11 cellular contexts compared by ENCODE assay signal in genomic region chr2:84846732-84847131, GRCh38. TPM values are rescaled to one million over a fixed set of nuclear protein-coding genes. Genes with fewer than 3 reads are reported as not detected.
DNase-seq lines count a peak whose midpoint lies in the region; TF ChIP-seq lines count a peak whose summit lies in the region.
"Had no signal": no experiment of that assay in that cellular context is flagged by ENCODE, and none has a peak within 500 bp of the region (broad histone marks: within the 10 kb centered on the region; RNA-seq: fewer than 3 reads in every experiment).

No MANE protein-coding gene starts in this region.

- no peaks in the 10 kb centered on the region for H3K9me3 ChIP-seq in CD4-positive, alpha-beta memory T cell (ENCODE audit: control insufficient read depth in 1 of 2, low read length in 2 of 2)
- H3K9me3 ChIP-seq in SJSA1 (replicated peaks) = no peaks in the 10 kb centered on the region
- H3K9me3 ChIP-seq in parathyroid adenoma (ENCODE audit: control insufficient read depth, low read length) = no peaks in the 10 kb centered on the region
- no peaks in the 10 kb centered on the region for H3K9me3 ChIP-seq in BE2C

- H3K36me3 ChIP-seq in CD4-positive, alpha-beta memory T cell (ENCODE audit: insufficient read depth, low read length) = peaks cover 3% of the 10 kb centered on the region
- H3K36me3 ChIP-seq in SJSA1 (no peaks in the 10 kb centered on the region), parathyroid adenoma (ENCODE audit: control insufficient read depth, insufficient read depth, low read length) (no peaks in the 10 kb centered on the region), BE2C (no peaks in the 10 kb centered on the region)

- CTCF ChIA-PET in CD4-positive, alpha-beta memory T cell (lab: Charles Lee; ENCODE audit: partially characterized antibody) = interaction anchor here (0.6 to 2.5 kb wide), 9 partner anchors 9 to 105 kb away, joined by 3 to 18 read pairs (median 7); no protein-coding TSS in a partner anchor

- peak overlapping the region; percentile 61 for H3K27ac ChIP-seq in CD4-positive, alpha-beta memory T cell (ENCODE audit: low read depth, low read length)
- H3K27ac ChIP-seq in SJSA1 = peak overlapping the region; percentile 90
- H3K27ac ChIP-seq in parathyroid adenoma = peak overlapping the region; percentile 29

- H2AFZ ChIP-seq in parathyroid adenoma = no peak overlapping the region

- H3K9ac ChIP-seq in parathyroid adenoma = no peak overlapping the region

- H3K79me2 ChIP-seq in parathyroid adenoma = no peaks in the 10 kb centered on the region

- H3K4me1 Mint-ChIP-seq in CD4-positive, alpha-beta memory T cell = peaks cover 81 to 98% (median 90%) of the 10 kb centered on the region in 4 donors
- H3K4me1 Mint-ChIP-seq in chondrocyte (ENCODE audit: low read depth) = peaks cover 4% of the 10 kb centered on the region

- POLR2A ChIA-PET in CD4-positive, alpha-beta memory T cell (lab: Charles Lee; ENCODE audit: partially characterized antibody) = interaction anchor here (0.8 to 11.4 kb wide), 26 partner anchors 9 to 388 kb away, joined by 3 to 132 read pairs (median 4); partner anchors contain the start of genes DNAH6, SUCLG1, TMSB10 and TRABD2A

- peak overlapping the region; percentile 46 to 84 (median 74) for H3K4me3 Mint-ChIP-seq in CD4-positive, alpha-beta memory T cell
- H3K4me3 Mint-ChIP-seq in chondrocyte (ENCODE audit: unreplicated experiment) = no peak overlapping the region

- H3K9me3 Mint-ChIP-seq in CD4-positive, alpha-beta memory T cell = peaks cover 0 to 2% (median 0%) of the 10 kb centered on the region in 8 donors
- no peaks in the 10 kb centered on the region for H3K9me3 Mint-ChIP-seq in chondrocyte (ENCODE audit: low read depth)
- H3K9me3 Mint-ChIP-seq: activated T-cell treated with anti-CD3 and anti-CD28 coated beads, Interleukin-2, amount 50 U/mL, for 4 hours had no signal

- TF ChIP-seq CTCF in chondrocyte (IDR thresholded peaks at IDR 0.05) (no peak), parathyroid adenoma (IDR thresholded peaks at IDR 0.05) (no peak), BE2C (IDR thresholded peaks at IDR 0.05; ENCODE audit: low read depth, low read length) (no peak)

- peak overlapping the region; percentile 92 to 99 (median 97) for H3K27ac Mint-ChIP-seq in CD4-positive, alpha-beta memory T cell
- H3K27ac Mint-ChIP-seq in chondrocyte (ENCODE audit: unreplicated experiment) = peak overlapping the region; percentile 15
- H3K27ac Mint-ChIP-seq: progenitor cell of endocrine pancreas had no signal

- H3K4me3 ChIP-seq in CD4-positive, alpha-beta memory T cell (ENCODE audit: low read length in 2 of 2) = peak overlapping the region in 1 of 2 donors; percentile 11
- no peak overlapping the region for H3K4me3 ChIP-seq in SJSA1
- no peak overlapping the region for H3K4me3 ChIP-seq in parathyroid adenoma (ENCODE audit: low read depth, low read length)
- no peak overlapping the region for H3K4me3 ChIP-seq in BE2C (ENCODE audit: low read depth, low read length)

- peaks cover 99% of the 10 kb centered on the region for H3K4me1 ChIP-seq in CD4-positive, alpha-beta memory T cell (ENCODE audit: insufficient read depth, low read length)
- H3K4me1 ChIP-seq in SJSA1 (replicated peaks) (peaks cover 22% of the 10 kb centered on the region), parathyroid adenoma (no peaks in the 10 kb centered on the region), BE2C (no peaks in the 10 kb centered on the region)

- no peaks in the 10 kb centered on the region for H3K27me3 ChIP-seq in CD4-positive, alpha-beta memory T cell (ENCODE audit: insufficient read depth, low read length)
- H3K27me3 ChIP-seq in SJSA1 (replicated peaks) = no peaks in the 10 kb centered on the region
- no peaks in the 10 kb centered on the region for H3K27me3 ChIP-seq in parathyroid adenoma (ENCODE audit: control insufficient read depth, insufficient read depth, low read length)
- no peaks in the 10 kb centered on the region for H3K27me3 ChIP-seq in BE2C

- H3K4me2 ChIP-seq in parathyroid adenoma (ENCODE audit: low read length) = no peak overlapping the region

- H3K36me3 Mint-ChIP-seq in CD4-positive, alpha-beta memory T cell = peaks cover 27 to 37% of the 10 kb centered on the region in 2 donors
- no peaks in the 10 kb centered on the region for H3K36me3 Mint-ChIP-seq in chondrocyte (ENCODE audit: low read depth)

- no peak for DNase-seq in CD4-positive, alpha-beta memory T cell
- peak; percentile 44 to 59 for DNase-seq in SJSA1 (ENCODE audit: low read depth in 1 of 2, low spot score in 2 of 2)
- DNase-seq in chondrocyte (ENCODE audit: low spot score) = no peak
- DNase-seq in BE2C = no peak
- no peak for DNase-seq in cortex of kidney (lab: John Stamatoyannopoulos, UW)
- no peak for DNase-seq in NCI-H524 treated with DMSO at 0.1 percent for 48 hours (lab: John Stamatoyannopoulos, UW)
- no peak for DNase-seq in NCI-H2196 treated with DMSO at 0.1 percent for 48 hours (lab: John Stamatoyannopoulos, UW; ENCODE audit: unreplicated experiment)
- DNase-seq: NCI-H748 treated with DMSO at 0.1 percent for 48 hours had no signal

- no peaks in the 10 kb centered on the region for H3K27me3 Mint-ChIP-seq in CD4-positive, alpha-beta memory T cell
- peaks cover 13% of the 10 kb centered on the region for H3K27me3 Mint-ChIP-seq in chondrocyte (ENCODE audit: low read depth)

- intact Hi-C loops in CD4-positive, alpha-beta memory T cell (cut with micrococcal nuclease) = loop anchor here (1.0 to 2.0 kb wide), 3 partner anchors 9 to 64 kb away; no protein-coding TSS in a partner anchor

RNA-seq across cellular contexts. Expression of gene TRABD2A, which starts 34.2 kb away (rescaled TPM):
- total RNA-seq in CD4-positive, alpha-beta memory T cell = 10 to 100 TPM; 83.3 to 90.7 TPM
- 10 to 100 TPM; 67.1 to 81.2 TPM for polyA plus RNA-seq in CD4-positive, alpha-beta memory T cell
- 11.8 and 18.3 TPM in 2 replicates for total RNA-seq in SJSA1 (2014; rRNA removed; shearing (Covaris generic))
- total RNA-seq in chondrocyte = 0.37 to 1.2 TPM (median 0.82 TPM) in 3 replicates
- not detected for polyA plus RNA-seq in BE2C (2012; ENCODE audit: insufficient read depth, insufficient read length, low read depth)

RNA-seq across cellular contexts. Expression of gene TMSB10, which starts 58.7 kb away (rescaled TPM):
- total RNA-seq in CD4-positive, alpha-beta memory T cell = 1,000 to 10,000 TPM; 1,218 to 1,245 TPM
- 1,000 to 10,000 TPM; 5,559 to 6,561 TPM for polyA plus RNA-seq in CD4-positive, alpha-beta memory T cell
- 10,548 and 13,048 TPM in 2 replicates for total RNA-seq in SJSA1 (2014; rRNA removed; shearing (Covaris generic))
- 1,771 to 2,562 TPM (median 2,521 TPM) in 3 replicates for total RNA-seq in chondrocyte
- 925 TPM for polyA plus RNA-seq in BE2C (2012; ENCODE audit: insufficient read depth, insufficient read length, low read depth)

Comparison
In these comparisons a context has a peak if more than half of its experiments do, and no peak if none do; other contexts are left out.
1. DNase-seq: peak in SJSA1 (2 of 2); none in CD4-positive, alpha-beta memory T cell (0 of 5), chondrocyte (single experiment), BE2C (single experiment), cortex of kidney (single experiment), NCI-H524 treated with DMSO at 0.1 percent for 48 hours (single experiment) and NCI-H2196 treated with DMSO at 0.1 percent for 48 hours (single experiment).
2. H3K27ac ChIP-seq: peak in every context shown above with its lines; median percentile 90 in SJSA1; 61 in CD4-positive, alpha-beta memory T cell; 29 in parathyroid adenoma.